In the genomic region with DNA sequence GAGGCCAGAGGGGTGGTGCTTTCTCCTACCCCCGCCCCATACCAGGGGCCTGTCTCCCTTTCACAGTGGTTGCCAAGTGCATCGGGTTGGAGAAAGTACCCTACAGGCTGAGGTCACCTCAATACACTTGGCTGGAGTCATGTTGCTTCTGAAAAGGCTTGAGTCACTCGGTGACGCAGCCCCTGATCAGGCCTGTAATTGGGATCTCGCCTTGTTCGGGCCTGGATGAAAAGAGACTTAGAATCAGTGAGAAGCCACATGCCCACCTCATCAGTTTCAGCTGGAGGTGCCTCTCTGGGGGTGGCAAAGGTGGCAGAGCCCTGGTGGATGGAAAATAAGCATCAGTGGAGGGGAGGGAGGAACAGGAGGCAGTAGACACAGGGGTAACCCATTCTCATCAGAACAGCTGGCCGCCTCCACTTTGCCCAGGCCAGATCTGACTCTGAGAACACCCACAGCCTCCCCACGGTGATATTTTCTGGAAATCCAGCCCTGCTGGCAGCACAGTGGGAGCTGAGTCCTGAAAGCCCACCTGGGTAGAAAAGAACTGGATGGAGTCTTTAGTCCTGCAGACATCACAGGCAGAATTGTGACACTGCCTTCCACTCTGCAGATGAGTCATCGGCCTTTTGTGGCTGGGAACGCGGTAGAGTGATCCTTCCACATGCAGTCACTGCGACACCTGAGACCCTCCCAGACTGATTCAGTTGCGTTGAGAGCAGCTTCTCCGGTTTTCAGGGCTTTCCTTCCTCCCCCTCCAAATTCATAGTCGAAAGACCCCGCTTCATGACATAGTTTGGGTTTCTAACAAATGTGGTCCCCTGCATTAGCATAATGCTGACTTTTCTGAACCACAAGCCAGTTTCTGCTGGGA, we compare ENCODE assay signal across 8 cellular contexts.
A peak's percentile ranks its signal among the peaks of the same experiment; 100 is the strongest.
DNase-seq lines count a peak whose midpoint lies in the region; ATAC-seq and TF ChIP-seq lines count a peak whose summit lies in the region.

No MANE protein-coding gene starts in this region.

- H3K9ac ChIP-seq in H9 (ENCODE audit: extremely low read depth, insufficient read length, low read length): no peak overlapping the region
- H3K9ac ChIP-seq in trophoblast cell (ENCODE audit: low read length): no peak overlapping the region

- DNase-seq in GM10266 (ENCODE audit: extremely low spot score): peak; percentile 76
- DNase-seq in H9: peak; percentile 79
- peak; percentile 64 for DNase-seq in MV-4-11 (lab: John Stamatoyannopoulos, UW)
- DNase-seq in activated CD8-positive, alpha-beta T cell treated with anti-CD3 and anti-CD28 coated beads, Interleukin-2, amount 10 ng/mL, durations not matched to agents 7 days and 5 days: peak; percentile 78
- DNase-seq in epidermal melanocyte (ENCODE audit: insufficient read length, low spot score): peak; percentile 45
- peak; percentile 61 to 76 for DNase-seq in trophoblast cell
- DNase-seq in RPMI8226: no peak
- no peak for DNase-seq in mucosa of gallbladder (ENCODE audit: low spot score)

- peak; percentile 76 for ATAC-seq in activated CD8-positive, alpha-beta T cell treated with anti-CD3 and anti-CD28 coated beads, Interleukin-2, amount 10 ng/mL, durations not matched to agents 7 days and 5 days

- H3K4me3 ChIP-seq in trophoblast cell (ENCODE audit: low read depth, low read length): no peak overlapping the region

- H3K23me2 ChIP-seq in H9 (ENCODE audit: insufficient read length, low read depth, low read length, poor library complexity, severe bottlenecking): no peaks in the 10 kb centered on the region

- H4K91ac ChIP-seq in H9 (ENCODE audit: insufficient read length, low read depth, low read length) (no peak overlapping the region), trophoblast cell (ENCODE audit: low read depth, low read length) (peak overlapping the region; percentile 71)

- H3K27me3 Mint-ChIP-seq in H9 (ENCODE audit: low read depth): peaks cover 9% of the 10 kb centered on the region
- peaks cover 42% of the 10 kb centered on the region for H3K27me3 Mint-ChIP-seq in activated CD8-positive, alpha-beta T cell treated with anti-CD3 and anti-CD28 coated beads, Interleukin-2, amount 10 ng/mL, durations not matched to agents 7 days and 5 days (ENCODE audit: low read depth)

- no peak overlapping the region for H4K5ac ChIP-seq in H9 (ENCODE audit: insufficient read length, low read depth, low read length)

- H3K79me2 ChIP-seq in H9 (ENCODE audit: insufficient read depth, low read length): no peaks in the 10 kb centered on the region
- H3K79me2 ChIP-seq in trophoblast cell (ENCODE audit: control insufficient read depth, insufficient read depth, low read length, poor library complexity): no peaks in the 10 kb centered on the region

- H3K4me1 ChIP-seq in H9 (ENCODE audit: insufficient read depth, low read length) (peaks cover 7% of the 10 kb centered on the region; the same call in 1 of the 2 replicates), trophoblast cell (ENCODE audit: control insufficient read depth in 1 of 2, insufficient read depth in 2 of 2, low read length in 2 of 2) (peaks cover 38 to 41% of the 10 kb centered on the region in 2 experiments)

- H3K36me3 Mint-ChIP-seq in H9 (ENCODE audit: insufficient read depth in 1 of 3, low read depth in 3 of 3): peaks cover 0 to 3% (median 0%) of the 10 kb centered on the region in 3 experiments; a peak in 1 of 7 replicates
- H3K36me3 Mint-ChIP-seq in activated CD8-positive, alpha-beta T cell treated with anti-CD3 and anti-CD28 coated beads, Interleukin-2, amount 10 ng/mL, durations not matched to agents 7 days and 5 days (ENCODE audit: low read depth): peaks cover 11% of the 10 kb centered on the region

- CTCF ChIA-PET in activated CD8-positive, alpha-beta T cell treated with anti-CD3 and anti-CD28 coated beads, Interleukin-2, amount 10 ng/mL, durations not matched to agents 7 days and 5 days (lab: Charles Lee): interaction anchor here (2.2 kb wide), 1 partner anchor 9 kb away, joined by 11 read pairs; no protein-coding TSS in a partner anchor

- H2BK5ac ChIP-seq in H9 (ENCODE audit: insufficient read length, low read length): no peak overlapping the region
- H2BK5ac ChIP-seq in trophoblast cell (ENCODE audit: low read depth, low read length, poor library complexity): peak overlapping the region; percentile 8

- H3K36me3 ChIP-seq in trophoblast cell (ENCODE audit: control insufficient read depth in 1 of 2, insufficient read depth in 2 of 2, low read length in 2 of 2): no peaks in the 10 kb centered on the region

- no peak overlapping the region for H3K56ac ChIP-seq in H9 (ENCODE audit: insufficient read length, low read depth, low read length)

- H3K9me3 ChIP-seq in H9 (ENCODE audit: control insufficient read depth, low read depth, low read length) (no peaks in the 10 kb centered on the region), trophoblast cell (ENCODE audit: insufficient read depth, low read depth, low read length) (peaks cover 5% of the 10 kb centered on the region)

- no peak overlapping the region for H2BK15ac ChIP-seq in H9 (ENCODE audit: low read depth, low read length)

- H3K4me2 ChIP-seq in H9 (ENCODE audit: insufficient read depth, insufficient read length, low read length) (no peak overlapping the region), trophoblast cell (ENCODE audit: low read length) (no peak overlapping the region)

- H3K27ac ChIP-seq in H9 (ENCODE audit: insufficient read length, low read depth, low read length) (no peak overlapping the region), trophoblast cell (ENCODE audit: low read depth, low read length) (peak overlapping the region; percentile 4)

- POLR2A ChIA-PET in activated CD8-positive, alpha-beta T cell treated with anti-CD3 and anti-CD28 coated beads, Interleukin-2, amount 10 ng/mL, durations not matched to agents 7 days and 5 days (lab: Charles Lee): interaction anchor here (0.9 to 1.0 kb wide), 2 partner anchors 9 to 108 kb away, joined by 3 read pairs; a partner anchor contains a TSS

- no peak overlapping the region for H2BK120ac ChIP-seq in H9 (ENCODE audit: low read depth, low read length, poor library complexity, severe bottlenecking)
- peak overlapping the region; percentile 64 for H2BK120ac ChIP-seq in trophoblast cell (ENCODE audit: insufficient read depth, low read length, poor library complexity)

- H2AK5ac ChIP-seq in H9 (ENCODE audit: insufficient read length, low read length) (no peak overlapping the region), trophoblast cell (ENCODE audit: low read length) (peak overlapping the region; percentile 64)

- no peak for TF ChIP-seq CTCF in GM10266 (IDR thresholded peaks at IDR 0.05; ENCODE audit: control insufficient read depth, insufficient read depth, low read depth, missing control alignments)
- no peak for TF ChIP-seq CTCF in H9 (conservative IDR thresholded peaks at IDR 0.05)

- H2BK12ac ChIP-seq in H9 (ENCODE audit: insufficient read length, low read depth, low read length): no peak overlapping the region
- peak overlapping the region; percentile 86 for H2BK12ac ChIP-seq in trophoblast cell (ENCODE audit: low read length)

- WGBS in H9 (ENCODE audit: extremely low coverage, insufficient read length, low lambda C conversion rate): no CpG with 5 or more reads among the region's 16 CpGs
- WGBS in trophoblast cell (ENCODE audit: extremely low coverage, insufficient coverage, insufficient read length): no CpG with 5 or more reads among the region's 16 CpGs

- peaks cover 41 to 44% of the 10 kb centered on the region in 2 experiments for H3K4me1 Mint-ChIP-seq in H9
- H3K4me1 Mint-ChIP-seq in activated CD8-positive, alpha-beta T cell treated with anti-CD3 and anti-CD28 coated beads, Interleukin-2, amount 10 ng/mL, durations not matched to agents 7 days and 5 days (ENCODE audit: low read depth): peaks cover 52% of the 10 kb centered on the region

- no peaks in the 10 kb centered on the region for H4K20me1 ChIP-seq in H9 (ENCODE audit: control insufficient read depth, insufficient read depth, insufficient read length)

- H2AFZ ChIP-seq in H9 (ENCODE audit: low read length): no peak overlapping the region
- H2AFZ ChIP-seq in trophoblast cell (ENCODE audit: insufficient read depth, low read length, poor library complexity): no peak overlapping the region

- no peak overlapping the region for H3T11ph ChIP-seq in H9 (ENCODE audit: low read length)

- no peak overlapping the region for H2BK20ac ChIP-seq in H9 (ENCODE audit: low read depth, low read length, poor library complexity, severe bottlenecking)

- no peak overlapping the region for H3K4ac ChIP-seq in H9 (ENCODE audit: low read depth, low read length)
- no peak overlapping the region for H3K4ac ChIP-seq in trophoblast cell (ENCODE audit: low read depth, low read length)

- H3K9me3 Mint-ChIP-seq in H9: peaks cover 0 to 3% of the 10 kb centered on the region in 2 experiments; a peak in 1 of 5 replicates
- no peaks in the 10 kb centered on the region for H3K9me3 Mint-ChIP-seq in activated CD8-positive, alpha-beta T cell treated with anti-CD3 and anti-CD28 coated beads, Interleukin-2, amount 10 ng/mL, durations not matched to agents 7 days and 5 days (ENCODE audit: insufficient read depth)

- H4K8ac ChIP-seq in H9 (replicated peaks; ENCODE audit: insufficient read length, low read depth, low read length) (no peak overlapping the region), trophoblast cell (ENCODE audit: low read depth, low read length) (no peak overlapping the region)

- H3K14ac ChIP-seq in H9 (ENCODE audit: insufficient read depth, low read length) (no peak overlapping the region; the same call in 1 of the 2 replicates), trophoblast cell (ENCODE audit: low read length) (peak overlapping the region; percentile 32)

- H3K27me3 ChIP-seq in H9 (ENCODE audit: insufficient read depth, low read length): no peaks in the 10 kb centered on the region
- no peaks in the 10 kb centered on the region for H3K27me3 ChIP-seq in trophoblast cell (ENCODE audit: insufficient read depth, low read length)

- H3K27ac Mint-ChIP-seq in H9: peak overlapping the region in 1 of 3 experiments; percentile 98; a peak in 2 of 7 replicates
- H3K27ac Mint-ChIP-seq in activated CD8-positive, alpha-beta T cell treated with anti-CD3 and anti-CD28 coated beads, Interleukin-2, amount 10 ng/mL, durations not matched to agents 7 days and 5 days: no peak overlapping the region

- no peak overlapping the region for H3K4me3 Mint-ChIP-seq in H9
- no peak overlapping the region for H3K4me3 Mint-ChIP-seq in activated CD8-positive, alpha-beta T cell treated with anti-CD3 and anti-CD28 coated beads, Interleukin-2, amount 10 ng/mL, durations not matched to agents 7 days and 5 days

- no peaks in the 10 kb centered on the region for H3K79me1 ChIP-seq in H9 (ENCODE audit: insufficient read depth, low read depth, low read length, poor library complexity, severe bottlenecking)
- peaks cover 22% of the 10 kb centered on the region for H3K79me1 ChIP-seq in trophoblast cell (ENCODE audit: low read length)

- no peak overlapping the region for H3K23ac ChIP-seq in H9 (ENCODE audit: insufficient read length, low read depth, low read length)
- no peak overlapping the region for H3K23ac ChIP-seq in trophoblast cell (ENCODE audit: low read length)

- H3K18ac ChIP-seq in H9 (ENCODE audit: insufficient read length, low read depth, low read length): no peak overlapping the region
- peak overlapping the region; percentile 62 for H3K18ac ChIP-seq in trophoblast cell (ENCODE audit: low read length)

- no peak overlapping the region for H4K12ac ChIP-seq in trophoblast cell (ENCODE audit: low read depth, low read length)

Comparison
In these comparisons a context has a peak if more than half of its experiments do, and no peak if none do; other contexts are left out.
1. DNase-seq: peak in GM10266 (single experiment), H9 (single experiment), MV-4-11 (single experiment), activated CD8-positive, alpha-beta T cell treated with anti-CD3 and anti-CD28 coated beads, Interleukin-2, amount 10 ng/mL, durations not matched to agents 7 days and 5 days (single experiment), epidermal melanocyte (single experiment) and trophoblast cell (2 of 2); none in RPMI8226 (single experiment) and mucosa of gallbladder (single experiment).